16 cellular contexts compared by ENCODE assay signal in genomic region chr10:43039629-43040481, GRCh38. TPM values are rescaled to one million over a fixed set of nuclear protein-coding genes. Genes with fewer than 3 reads are reported as not detected.
DNase-seq lines count a peak whose midpoint lies in the region; ATAC-seq, FAIRE-seq and TF ChIP-seq lines count a peak whose summit lies in the region.
"Had no signal": no experiment of that assay in that cellular context is flagged by ENCODE, and none has a peak within 500 bp of the region (broad histone marks: within the 10 kb centered on the region; RNA-seq: fewer than 3 reads in every experiment).

No MANE protein-coding gene starts in this region.

- no peak overlapping the region for H3K27ac ChIP-seq in vagina
- H3K27ac ChIP-seq: heart right ventricle, prostate gland, SJSA1 had no signal

- TF ChIP-seq POLR2A in NB4 (IDR thresholded peaks at IDR 0.05; ENCODE audit: extremely low read depth, insufficient read length) (no peak), vagina (IDR thresholded peaks at IDR 0.05) (no peak)

- DNase-seq in left ventricle myocardium superior (peak; percentile 51), Right ventricle myocardium superior (no peak), NB4 (ENCODE audit: low read depth) (peak; percentile 76), left lobe of liver (ENCODE audit: low spot score) (peak; percentile 29), vagina (ENCODE audit: extremely low spot score in 2 of 2) (peak; percentile 81 to 93), D721Med (ENCODE audit: insufficient read length, low spot score) (no peak), GDM1 (lab: John Stamatoyannopoulos, UW) (no peak), GM03348 (ENCODE audit: low spot score) (no peak)
- DNase-seq: activated CD4-positive, alpha-beta T cell treated with anti-CD3 and anti-CD28 coated beads, Interleukin-2, amount 50 U/mL, for 48 hours; NCI-H1105 treated with DMSO at 0.1 percent for 48 hours had no signal

- H3K27me3 ChIP-seq in vagina, result no peaks in the 10 kb centered on the region
- H3K27me3 ChIP-seq: heart right ventricle had no signal

- ATAC-seq in left ventricle myocardium superior (peak; percentile 38), Right ventricle myocardium superior (ENCODE audit: poor library complexity) (no peak), left lobe of liver (no peak)
- ATAC-seq: K562 had no signal

- no peak for TF ChIP-seq CTCF in NB4 (IDR thresholded peaks at IDR 0.05; ENCODE audit: low read depth, low read length)
- no peak for TF ChIP-seq CTCF in vagina (IDR thresholded peaks at IDR 0.05)
- TF ChIP-seq CTCF in D721Med (IDR thresholded peaks at IDR 0.05; ENCODE audit: insufficient read depth, missing control alignments), result no peak

- no peaks in the 10 kb centered on the region for H3K36me3 ChIP-seq in vagina
- H3K36me3 ChIP-seq: heart right ventricle, prostate gland, SJSA1 had no signal

- intact Hi-C loops in left ventricle myocardium superior (cut with micrococcal nuclease) (no loop called here), Right ventricle myocardium superior (cut with DNase I) (no loop called here), vagina (cut with DNase I) (no loop called here)

- no peak for FAIRE-seq in D721Med (lab: Jason Lieb, UNC)
- FAIRE-seq: GM19239, K562, TTC549 had no signal

- H3K4me3 ChIP-seq in NB4 (ENCODE audit: low read depth, low read length), result no peak overlapping the region
- no peak overlapping the region for H3K4me3 ChIP-seq in vagina
- H3K4me3 ChIP-seq: heart right ventricle, K562, prostate gland, SJSA1 had no signal

- no peaks in the 10 kb centered on the region for H3K4me1 ChIP-seq in vagina
- H3K4me1 ChIP-seq: SJSA1 had no signal

- H3K9me3 ChIP-seq in vagina, result no peaks in the 10 kb centered on the region
- H3K9me3 ChIP-seq: heart right ventricle, prostate gland, SJSA1 had no signal

RNA-seq across cellular contexts. Expression of gene RET, which starts 37.0 kb away (rescaled TPM):
- 8.4 TPM for total RNA-seq in left ventricle myocardium superior
- total RNA-seq in Right ventricle myocardium superior, result 6.6 TPM
- total RNA-seq in left lobe of liver, result 1.1 TPM
- total RNA-seq in vagina, result 7.9 TPM
- total RNA-seq: SJSA1 had no signal

Comparison
In these comparisons a context has a peak if more than half of its experiments do, and no peak if none do; other contexts are left out.
1. DNase-seq: peak in left ventricle myocardium superior (single experiment), NB4 (single experiment), left lobe of liver (single experiment) and vagina (2 of 2); none in Right ventricle myocardium superior (single experiment), D721Med (single experiment), GDM1 (single experiment) and GM03348 (single experiment).